ENCODE assay signal across 1 cellular context in the genomic region with DNA sequence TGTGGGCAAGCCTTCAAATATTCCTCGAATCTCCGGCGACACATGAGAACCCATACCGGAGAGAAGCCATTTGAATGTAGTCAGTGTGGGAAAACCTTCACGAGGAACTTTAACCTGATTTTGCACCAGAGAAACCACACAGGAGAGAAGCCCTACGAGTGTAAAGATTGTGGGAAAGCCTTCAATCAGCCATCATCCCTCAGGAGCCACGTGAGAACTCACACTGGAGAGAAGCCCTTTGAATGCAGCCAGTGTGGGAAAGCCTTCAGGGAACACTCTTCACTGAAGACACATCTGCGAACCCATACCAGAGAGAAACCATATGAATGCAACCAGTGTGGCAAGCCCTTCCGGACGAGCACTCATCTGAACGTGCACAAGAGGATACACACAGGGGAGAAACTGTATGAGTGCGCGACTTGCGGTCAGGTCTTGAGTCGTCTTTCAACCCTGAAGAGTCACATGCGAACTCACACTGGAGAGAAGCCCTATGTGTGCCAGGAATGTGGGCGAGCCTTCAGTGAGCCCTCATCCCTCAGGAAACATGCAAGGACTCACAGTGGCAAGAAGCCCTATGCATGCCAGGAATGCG.
TF ChIP-seq lines count a peak whose summit lies in the region.

No MANE protein-coding gene starts in this region.

TF ChIP-seq in HepG2, 621 proteins besides CTCF, POLR2A, EP300 and RAD21:
- peak; percentile 92; the same call in 1 of the 2 replicates for TF ChIP-seq ZNF75D (CRISPR knock-in tag; IDR thresholded peaks at IDR 0.05; ENCODE audit: borderline replicate concordance)
- TF ChIP-seq, protein P1, sequence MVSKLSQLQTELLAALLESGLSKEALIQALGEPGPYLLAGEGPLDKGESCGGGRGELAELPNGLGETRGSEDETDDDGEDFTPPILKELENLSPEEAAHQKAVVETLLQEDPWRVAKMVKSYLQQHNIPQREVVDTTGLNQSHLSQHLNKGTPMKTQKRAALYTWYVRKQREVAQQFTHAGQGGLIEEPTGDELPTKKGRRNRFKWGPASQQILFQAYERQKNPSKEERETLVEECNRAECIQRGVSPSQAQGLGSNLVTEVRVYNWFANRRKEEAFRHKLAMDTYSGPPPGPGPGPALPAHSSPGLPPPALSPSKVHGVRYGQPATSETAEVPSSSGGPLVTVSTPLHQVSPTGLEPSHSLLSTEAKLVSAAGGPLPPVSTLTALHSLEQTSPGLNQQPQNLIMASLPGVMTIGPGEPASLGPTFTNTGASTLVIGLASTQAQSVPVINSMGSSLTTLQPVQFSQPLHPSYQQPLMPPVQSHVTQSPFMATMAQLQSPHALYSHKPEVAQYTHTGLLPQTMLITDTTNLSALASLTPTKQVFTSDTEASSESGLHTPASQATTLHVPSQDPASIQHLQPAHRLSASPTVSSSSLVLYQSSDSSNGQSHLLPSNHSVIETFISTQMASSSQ (IDR thresholded peaks at IDR 0.05; ENCODE audit: low read depth), result no peak
- TF ChIP-seq, protein P1 (CRISPR knock-in tag; IDR thresholded peaks at IDR 0.05; ENCODE audit: borderline replicate concordance), result no peak
- TF ChIP-seq SMARCE1 (IDR thresholded peaks at IDR 0.05; ENCODE audit: borderline replicate concordance), result no peak
- peak; percentile 96 for TF ChIP-seq ZNF274 (CRISPR knock-in tag; IDR thresholded peaks at IDR 0.05)
